8 cellular contexts compared by ENCODE assay signal in the genomic region with DNA sequence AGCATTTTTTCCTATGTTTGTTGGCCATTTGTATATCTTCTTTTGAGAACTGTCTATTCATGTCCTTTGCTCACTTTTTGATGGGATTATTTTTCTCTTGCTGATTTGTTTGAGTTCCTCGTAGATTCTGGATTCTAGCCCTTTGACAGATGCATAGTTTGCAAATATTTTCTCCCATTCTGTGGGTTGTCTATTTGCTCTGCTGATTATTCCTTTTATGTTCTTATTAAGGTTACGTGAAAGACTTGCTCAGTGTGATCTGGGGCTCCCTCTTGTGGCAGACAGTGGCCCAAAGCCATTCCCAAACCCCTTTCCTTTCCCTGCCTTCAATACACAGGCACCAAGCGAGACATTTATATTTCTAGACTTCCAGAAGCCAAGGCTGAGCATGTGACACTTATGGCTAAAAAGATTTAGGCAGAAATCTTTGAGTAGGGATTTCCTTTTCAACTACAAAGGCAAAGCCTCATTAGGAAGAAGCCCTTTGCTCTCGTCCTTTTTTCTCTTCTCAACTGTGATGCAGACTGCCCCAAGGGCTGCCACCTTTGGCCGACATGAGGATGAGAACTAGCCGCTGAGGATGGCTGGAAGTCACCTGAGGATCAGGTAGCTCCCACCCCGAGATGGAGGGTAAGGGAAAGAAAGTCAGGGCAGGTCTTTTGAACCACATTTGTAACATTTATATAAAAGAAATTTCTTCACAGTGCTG. TPM values are rescaled to one million over a fixed set of nuclear protein-coding genes. Genes with fewer than 3 reads are reported as not detected.
A peak's percentile ranks its signal among the peaks of the same experiment; 100 is the strongest.
DNase-seq lines count a peak whose midpoint lies in the region; ATAC-seq and TF ChIP-seq lines count a peak whose summit lies in the region.

No MANE protein-coding gene starts in this region.

- H3K9me3 ChIP-seq in HEK293 (ENCODE audit: control insufficient read depth, insufficient read depth, low read depth, low read length), result no peaks in the 10 kb centered on the region
- H3K9me3 ChIP-seq in SJCRH30 (replicated peaks), result no peaks in the 10 kb centered on the region

- no peak overlapping the region for H3K27ac ChIP-seq in HEK293 (ENCODE audit: extremely low read depth, low read depth, low read length)
- H3K27ac ChIP-seq in SJCRH30, result no peak overlapping the region

- H3K4me1 ChIP-seq in HEK293 (ENCODE audit: control insufficient read depth, insufficient read depth, low read length) (no peaks in the 10 kb centered on the region), SJCRH30 (no peaks in the 10 kb centered on the region)

- TF ChIP-seq CTCF in HEK293 (tag by site-specific recombination; IDR thresholded peaks at IDR 0.05) (peak; percentile 55), glutamatergic neuron (IDR thresholded peaks at IDR 0.05; ENCODE audit: partially characterized antibody, unreplicated experiment) (peak; percentile 77)

- H3K4me3 ChIP-seq in HEK293 (ENCODE audit: low read depth, low read length) (no peak overlapping the region), SJCRH30 (no peak overlapping the region)

- intact Hi-C loops in posterior cingulate gyrus (cut with DNase I), result loop anchor here (5.0 kb wide), 2 partner anchors 588 to 604 kb away; no protein-coding TSS in a partner anchor

- peaks cover 51% of the 10 kb centered on the region for H3K4me1 Mint-ChIP-seq in activated naive CD8-positive, alpha-beta T cell treated with anti-CD3 and anti-CD28 coated beads for 36 hours
- H3K4me1 Mint-ChIP-seq in glutamatergic neuron (ENCODE audit: low read depth, unreplicated experiment), result peaks cover 13% of the 10 kb centered on the region
- H3K4me1 Mint-ChIP-seq in activated T-helper 17 cell treated with anti-CD3 and anti-CD28 coated beads, Interleukin-2, amount 50 U/mL, for 72 hours, result peaks cover 29% of the 10 kb centered on the region

- CTCF ChIA-PET in HEK293 (lab: Yijun Ruan, JAX), result interaction anchor here (0.6 to 3.0 kb wide), 13 partner anchors 9 to 1267 kb away, joined by 3 to 16 read pairs (median 4); no protein-coding TSS in a partner anchor

- POLR2A ChIA-PET in HEK293 (lab: Yijun Ruan, JAX), result no interaction called here

- no peaks in the 10 kb centered on the region for H3K9me3 Mint-ChIP-seq in activated naive CD8-positive, alpha-beta T cell treated with anti-CD3 and anti-CD28 coated beads for 36 hours
- peaks cover under 1% of the 10 kb centered on the region for H3K9me3 Mint-ChIP-seq in glutamatergic neuron (ENCODE audit: unreplicated experiment)
- no peaks in the 10 kb centered on the region for H3K9me3 Mint-ChIP-seq in activated T-helper 17 cell treated with anti-CD3 and anti-CD28 coated beads, Interleukin-2, amount 50 U/mL, for 72 hours

- no peak for ATAC-seq in activated T-helper 17 cell treated with anti-CD3 and anti-CD28 coated beads, Interleukin-2, amount 50 U/mL, for 72 hours (replicated peaks)

- H3K27me3 ChIP-seq in SJCRH30, result no peaks in the 10 kb centered on the region

- H3K36me3 Mint-ChIP-seq in activated naive CD8-positive, alpha-beta T cell treated with anti-CD3 and anti-CD28 coated beads for 36 hours, result peaks cover 2% of the 10 kb centered on the region
- H3K36me3 Mint-ChIP-seq in glutamatergic neuron (ENCODE audit: unreplicated experiment), result no peaks in the 10 kb centered on the region
- H3K36me3 Mint-ChIP-seq in activated T-helper 17 cell treated with anti-CD3 and anti-CD28 coated beads, Interleukin-2, amount 50 U/mL, for 72 hours (ENCODE audit: low read depth), result no peaks in the 10 kb centered on the region

- H3K36me3 ChIP-seq in HEK293 (ENCODE audit: control insufficient read depth in 2 of 2, insufficient read depth in 1 of 2, low read length in 2 of 2), result no peaks in the 10 kb centered on the region
- H3K36me3 ChIP-seq in SJCRH30, result no peaks in the 10 kb centered on the region

- DNase-seq in COLO668 (lab: John Stamatoyannopoulos, UW; ENCODE audit: unreplicated experiment) (peak; percentile 36), SJCRH30 (peak; percentile 40 to 78), glutamatergic neuron (peak; percentile 80), posterior cingulate gyrus (peak; percentile 45 to 94 (median 68)), cerebellar nuclear complex (lab: John Stamatoyannopoulos, UW) (no peak)
- DNase-seq in activated naive CD8-positive, alpha-beta T cell treated with anti-CD3 and anti-CD28 coated beads for 36 hours, result peak; percentile 41

- no peak overlapping the region for H3K27ac Mint-ChIP-seq in activated naive CD8-positive, alpha-beta T cell treated with anti-CD3 and anti-CD28 coated beads for 36 hours
- no peak overlapping the region for H3K27ac Mint-ChIP-seq in glutamatergic neuron (ENCODE audit: unreplicated experiment)
- H3K27ac Mint-ChIP-seq in activated T-helper 17 cell treated with anti-CD3 and anti-CD28 coated beads, Interleukin-2, amount 50 U/mL, for 72 hours, result no peak overlapping the region

- peaks cover 6% of the 10 kb centered on the region for H3K27me3 Mint-ChIP-seq in activated naive CD8-positive, alpha-beta T cell treated with anti-CD3 and anti-CD28 coated beads for 36 hours
- no peaks in the 10 kb centered on the region for H3K27me3 Mint-ChIP-seq in glutamatergic neuron (ENCODE audit: unreplicated experiment)
- no peaks in the 10 kb centered on the region for H3K27me3 Mint-ChIP-seq in activated T-helper 17 cell treated with anti-CD3 and anti-CD28 coated beads, Interleukin-2, amount 50 U/mL, for 72 hours

- no peak overlapping the region for H3K4me3 Mint-ChIP-seq in activated naive CD8-positive, alpha-beta T cell treated with anti-CD3 and anti-CD28 coated beads for 36 hours
- no peak overlapping the region for H3K4me3 Mint-ChIP-seq in glutamatergic neuron (ENCODE audit: unreplicated experiment)
- no peak overlapping the region for H3K4me3 Mint-ChIP-seq in activated T-helper 17 cell treated with anti-CD3 and anti-CD28 coated beads, Interleukin-2, amount 50 U/mL, for 72 hours

TF ChIP-seq in HEK293, 187 proteins besides CTCF, POLR2A, EP300 and RAD21:
- no peak for TF ChIP-seq MYNN (tag by site-specific recombination; IDR thresholded peaks at IDR 0.05; ENCODE audit: borderline replicate concordance)
- TF ChIP-seq SP3 (tag by site-specific recombination; IDR thresholded peaks at IDR 0.05), result no peak
- TF ChIP-seq, protein P1, sequence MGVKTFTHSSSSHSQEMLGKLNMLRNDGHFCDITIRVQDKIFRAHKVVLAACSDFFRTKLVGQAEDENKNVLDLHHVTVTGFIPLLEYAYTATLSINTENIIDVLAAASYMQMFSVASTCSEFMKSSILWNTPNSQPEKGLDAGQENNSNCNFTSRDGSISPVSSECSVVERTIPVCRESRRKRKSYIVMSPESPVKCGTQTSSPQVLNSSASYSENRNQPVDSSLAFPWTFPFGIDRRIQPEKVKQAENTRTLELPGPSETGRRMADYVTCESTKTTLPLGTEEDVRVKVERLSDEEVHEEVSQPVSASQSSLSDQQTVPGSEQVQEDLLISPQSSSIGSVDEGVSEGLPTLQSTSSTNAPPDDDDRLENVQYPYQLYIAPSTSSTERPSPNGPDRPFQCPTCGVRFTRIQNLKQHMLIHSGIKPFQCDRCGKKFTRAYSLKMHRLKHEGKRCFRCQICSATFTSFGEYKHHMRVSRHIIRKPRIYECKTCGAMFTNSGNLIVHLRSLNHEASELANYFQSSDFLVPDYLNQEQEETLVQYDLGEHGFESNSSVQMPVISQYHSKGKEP (tag by site-specific recombination; IDR thresholded peaks at IDR 0.05), result no peak
- TF ChIP-seq ZNF654 (tag by site-specific recombination; IDR thresholded peaks at IDR 0.05; ENCODE audit: low read depth), result peak; percentile 79

RNA-seq across cellular contexts. Expression of a gene that starts 23.6 kb away (rescaled TPM):
- not detected in 2 replicates for total RNA-seq in SJCRH30 (2014; rRNA removed; shearing (Covaris generic))
- not detected for total RNA-seq in activated naive CD8-positive, alpha-beta T cell treated with anti-CD3 and anti-CD28 coated beads for 36 hours
- total RNA-seq in glutamatergic neuron (ENCODE audit: unreplicated experiment), result not detected
- total RNA-seq in activated T-helper 17 cell treated with anti-CD3 and anti-CD28 coated beads, Interleukin-2, amount 50 U/mL, for 72 hours, result under 1 TPM in 1 of 2 donors, not detected in 1; 0.84 TPM

Comparison
In these comparisons a context has a peak if more than half of its experiments do, and no peak if none do; other contexts are left out.
1. DNase-seq: peak in COLO668 (single experiment), SJCRH30 (2 of 2), activated naive CD8-positive, alpha-beta T cell treated with anti-CD3 and anti-CD28 coated beads for 36 hours (single experiment), glutamatergic neuron (single experiment) and posterior cingulate gyrus (10 of 10); none in cerebellar nuclear complex (0 of 2).